21 cellular contexts compared by ENCODE assay signal in genomic region chr10:6478722-6479121, GRCh38.
"Had no signal": no experiment of that assay in that cellular context is flagged by ENCODE, and none has a peak within 500 bp of the region (broad histone marks: within the 10 kb centered on the region; RNA-seq: fewer than 3 reads in every experiment).

No MANE protein-coding gene starts in this region.

- H3K27me3 ChIP-seq: left lung, suprapubic skin had no signal

- DNase-seq: activated CD4-positive, alpha-beta T cell treated with anti-CD3 and anti-CD28 coated beads for 36 hours; activated CD8-positive, alpha-beta memory T cell treated with anti-CD3 and anti-CD28 coated beads, Interleukin-2, amount 50 U/mL, for 48 hours; activated gamma-delta T cell treated with Interleukin-2 at 50 U/mL for 16 hours; activated T-cell treated with anti-CD3 and anti-CD28 coated beads, Interleukin-2, amount 50 U/mL, for 72 hours; effector memory CD4-positive, alpha-beta T cell; heart right ventricle; kidney; left lung; nephron progenitor cell; T-helper 17 cell; trophoblast cell; WERI-Rb-1 had no signal

- ATAC-seq: activated CD4-positive, alpha-beta T cell treated with anti-CD3 and anti-CD28 coated beads for 36 hours; activated T-cell treated with anti-CD3 and anti-CD28 coated beads, Interleukin-2, amount 50 U/mL, for 72 hours; heart right ventricle; left lung; sciatic nerve; T-helper 17 cell had no signal

- H3K27ac Mint-ChIP-seq: activated CD4-positive, alpha-beta T cell treated with anti-CD3 and anti-CD28 coated beads for 36 hours; activated T-cell treated with anti-CD3 and anti-CD28 coated beads, Interleukin-2, amount 50 U/mL, for 72 hours; dendritic cell treated with granulocyte-macrophage colony-stimulating factor and Interleukin-4, amounts not matched to agents 40 ng/mL and 50 ng/mL, for 4 days; memory B cell; nephron progenitor cell; stimulated activated naive CD8-positive, alpha-beta T cell treated with anti-CD3 and anti-CD28 coated beads, Interleukin-15, Interleukin-2, amounts not matched to agents 100 ng/mL and 50 ng/mL, for 24 hours; T-helper 17 cell had no signal

- H3K4me3 ChIP-seq: heart right ventricle, left lung, suprapubic skin had no signal

- H3K36me3 ChIP-seq: heart right ventricle, suprapubic skin, WERI-Rb-1 had no signal

- H3K4me1 ChIP-seq: suprapubic skin had no signal

- H3K4me3 Mint-ChIP-seq: activated CD4-positive, alpha-beta T cell treated with anti-CD3 and anti-CD28 coated beads for 36 hours; activated T-cell treated with anti-CD3 and anti-CD28 coated beads, Interleukin-2, amount 50 U/mL, for 72 hours; dendritic cell treated with granulocyte-macrophage colony-stimulating factor and Interleukin-4, amounts not matched to agents 40 ng/mL and 50 ng/mL, for 4 days; memory B cell; nephron progenitor cell; stimulated activated naive CD8-positive, alpha-beta T cell treated with anti-CD3 and anti-CD28 coated beads, Interleukin-15, Interleukin-2, amounts not matched to agents 100 ng/mL and 50 ng/mL, for 24 hours; T-helper 17 cell had no signal

- H3K27me3 Mint-ChIP-seq: activated CD4-positive, alpha-beta T cell treated with anti-CD3 and anti-CD28 coated beads for 36 hours; dendritic cell treated with granulocyte-macrophage colony-stimulating factor and Interleukin-4, amounts not matched to agents 40 ng/mL and 50 ng/mL, for 4 days; stimulated activated naive CD8-positive, alpha-beta T cell treated with anti-CD3 and anti-CD28 coated beads, Interleukin-15, Interleukin-2, amounts not matched to agents 100 ng/mL and 50 ng/mL, for 24 hours; T-helper 17 cell had no signal

- H3K9me3 Mint-ChIP-seq: dendritic cell treated with granulocyte-macrophage colony-stimulating factor and Interleukin-4, amounts not matched to agents 40 ng/mL and 50 ng/mL, for 4 days; memory B cell; nephron progenitor cell; stimulated activated naive CD8-positive, alpha-beta T cell treated with anti-CD3 and anti-CD28 coated beads, Interleukin-15, Interleukin-2, amounts not matched to agents 100 ng/mL and 50 ng/mL, for 24 hours had no signal

- H3K9me3 ChIP-seq: heart right ventricle, left lung, suprapubic skin had no signal

- H3K27ac ChIP-seq: epithelial cell of prostate, heart right ventricle, left lung, suprapubic skin, WERI-Rb-1 had no signal

- FAIRE-seq: astrocyte, bronchial epithelial cell, frontal cortex, kidney had no signal
